In the genomic region with DNA sequence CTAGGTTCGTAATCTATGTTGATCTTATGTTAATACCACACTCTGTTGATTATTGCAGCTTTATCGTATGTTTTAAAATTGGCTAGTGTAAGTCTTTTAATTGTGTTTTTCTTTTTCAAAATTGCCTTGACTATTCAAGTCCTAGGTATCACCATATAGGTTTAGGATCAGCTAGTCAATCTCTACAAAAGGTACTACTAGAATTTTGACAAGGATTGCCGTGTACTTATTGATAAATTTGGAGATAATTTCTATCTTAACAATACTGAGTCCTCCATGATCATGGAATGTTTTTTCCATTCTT, we compare ENCODE assay signal across 8 cellular contexts.
DNase-seq lines count a peak whose midpoint lies in the region; ATAC-seq, FAIRE-seq and TF ChIP-seq lines count a peak whose summit lies in the region.

No MANE protein-coding gene starts in this region.

- dilution Hi-C loops in endothelial cell of umbilical vein (cut with MboI; ENCODE audit: extremely low pct_ligation_motif_present, low sequenced_read_pairs) = no loop called here

- H3K4me1 ChIP-seq in CD4-positive, CD25-positive, alpha-beta regulatory T cell (ENCODE audit: control insufficient read depth, insufficient read depth, low read length, poor library complexity, severe bottlenecking) = peaks cover 9% of the 10 kb centered on the region
- H3K4me1 ChIP-seq in PC-9 (replicated peaks; ENCODE audit: insufficient read depth) (no peaks in the 10 kb centered on the region), endothelial cell of umbilical vein (ENCODE audit: control insufficient read depth, extremely low read depth, insufficient read depth, low read length) (peaks cover 3% of the 10 kb centered on the region), trophoblast cell (ENCODE audit: control insufficient read depth in 1 of 2, insufficient read depth in 2 of 2, low read length in 2 of 2) (no peaks in the 10 kb centered on the region)

- intact Hi-C loops in PC-9 (cut with micrococcal nuclease; ENCODE audit: unreplicated experiment) (no loop called here), endothelial cell of umbilical vein (cut with micrococcal nuclease) (loop anchor here (5.0 kb wide), 1 partner anchor 40 kb away; no protein-coding TSS in a partner anchor), lower leg skin (cut with DNase I; ENCODE audit: low total_unique reads) (no loop called here)

- H4K8ac ChIP-seq in trophoblast cell (ENCODE audit: low read depth, low read length) = no peak overlapping the region

- H4K20me1 ChIP-seq in PC-9 (ENCODE audit: insufficient read depth) = no peaks in the 10 kb centered on the region
- no peaks in the 10 kb centered on the region for H4K20me1 ChIP-seq in endothelial cell of umbilical vein (replicated peaks; ENCODE audit: control insufficient read depth, extremely low read depth, insufficient read depth, low read length)

- TF ChIP-seq POLR2A in endothelial cell of umbilical vein (IDR thresholded peaks at IDR 0.05; ENCODE audit: low read depth, low read length) (no peak), lower leg skin (IDR thresholded peaks at IDR 0.05) (no peak)

- no peaks in the 10 kb centered on the region for H3K9me1 ChIP-seq in endothelial cell of umbilical vein (replicated peaks; ENCODE audit: control insufficient read depth, extremely low read depth, insufficient read depth, low read length)

- H3K27me3 ChIP-seq in CD4-positive, CD25-positive, alpha-beta regulatory T cell (ENCODE audit: control insufficient read depth, insufficient read depth, low read length) = peaks cover 50% of the 10 kb centered on the region
- peaks cover 6% of the 10 kb centered on the region; the same call in 1 of the 2 replicates for H3K27me3 ChIP-seq in PC-9 (ENCODE audit: insufficient read depth, low read depth)
- H3K27me3 ChIP-seq in endothelial cell of umbilical vein (ENCODE audit: control insufficient read depth in 2 of 2, insufficient read depth in 2 of 2, low read length in 2 of 2) = peaks cover 20 to 62% of the 10 kb centered on the region in 2 experiments
- no peaks in the 10 kb centered on the region for H3K27me3 ChIP-seq in trophoblast cell (ENCODE audit: insufficient read depth, low read length)

- H3K4me3 Mint-ChIP-seq in CD4-positive, CD25-positive, alpha-beta regulatory T cell = peak overlapping the region; percentile 83 to 97 (median 90)

- H3K4me2 ChIP-seq in PC-9 = peak overlapping the region; percentile 68; the same call in 1 of the 2 replicates
- peak overlapping the region; percentile 64 for H3K4me2 ChIP-seq in endothelial cell of umbilical vein (ENCODE audit: insufficient read depth, low read length)
- H3K4me2 ChIP-seq in trophoblast cell (ENCODE audit: low read length) = peak overlapping the region; percentile 72

- no peak overlapping the region for H4K91ac ChIP-seq in trophoblast cell (ENCODE audit: low read depth, low read length)

- H3K27ac Mint-ChIP-seq in CD4-positive, CD25-positive, alpha-beta regulatory T cell = peak overlapping the region in 1 of 3 donors; percentile 12

- no peaks in the 10 kb centered on the region for H3K9me2 ChIP-seq in PC-9 (ENCODE audit: insufficient read depth)

- H3K18ac ChIP-seq in trophoblast cell (ENCODE audit: low read length) = no peak overlapping the region

- no peak overlapping the region for H2AK5ac ChIP-seq in trophoblast cell (ENCODE audit: low read length)

- DNase-seq in CD4-positive, CD25-positive, alpha-beta regulatory T cell = no peak
- DNase-seq in PC-9 (no peak), endothelial cell of umbilical vein (ENCODE audit: low read depth, low spot score) (peak; percentile 18), trophoblast cell (no peak), middle frontal gyrus (ENCODE audit: extremely low spot score, low spot score) (no peak), frontal cortex (ENCODE audit: low spot score in 2 of 2) (no peak), lower leg skin (ENCODE audit: low spot score in 2 of 2) (no peak)
- DNase-seq in central memory CD4-positive, alpha-beta T cell = no peak

- H2BK5ac ChIP-seq in trophoblast cell (ENCODE audit: low read depth, low read length, poor library complexity) = no peak overlapping the region

- TF ChIP-seq CTCF in PC-9 (conservative IDR thresholded peaks at IDR 0.05) (no peak), endothelial cell of umbilical vein (IDR thresholded peaks at IDR 0.05; ENCODE audit: extremely low read depth in 1 of 2, insufficient read depth in 1 of 2, low read depth in 1 of 2, low read length in 2 of 2) (no peak), lower leg skin (IDR thresholded peaks at IDR 0.05) (no peak)

- H3K79me1 ChIP-seq in trophoblast cell (ENCODE audit: low read length) = no peaks in the 10 kb centered on the region

- no peak for FAIRE-seq in endothelial cell of umbilical vein (lab: Jason Lieb, UNC)
- FAIRE-seq in frontal cortex (lab: Jason Lieb, UNC) = no peak

- no CpG with 5 or more reads among the region's 3 CpGs for WGBS in trophoblast cell (ENCODE audit: extremely low coverage, insufficient coverage, insufficient read length)
- WGBS in lower leg skin, 2 donors = 48 to 59% methylated on average over 3 of the region's 3 CpGs

- H3K36me3 ChIP-seq in CD4-positive, CD25-positive, alpha-beta regulatory T cell (ENCODE audit: control insufficient read depth, insufficient read depth, low read length) = no peaks in the 10 kb centered on the region
- H3K36me3 ChIP-seq in PC-9 (ENCODE audit: low read depth) (no peaks in the 10 kb centered on the region), endothelial cell of umbilical vein (ENCODE audit: control insufficient read depth in 2 of 2, extremely low read depth in 1 of 2, insufficient read depth in 2 of 2, low read length in 2 of 2) (no peaks in the 10 kb centered on the region), trophoblast cell (ENCODE audit: control insufficient read depth in 1 of 2, insufficient read depth in 2 of 2, low read length in 2 of 2) (no peaks in the 10 kb centered on the region)

- no peak overlapping the region for H2BK120ac ChIP-seq in trophoblast cell (ENCODE audit: insufficient read depth, low read length, poor library complexity)

- CTCF ChIA-PET in PC-9 (lab: Charles Lee) (no interaction called here), endothelial cell of umbilical vein (lab: Charles Lee) (interaction anchor here (1.2 kb wide), 2 partner anchors 44 to 53 kb away, joined by 3 to 5 read pairs; no protein-coding TSS in a partner anchor)

- H3K4me3 ChIP-seq in CD4-positive, CD25-positive, alpha-beta regulatory T cell (ENCODE audit: low read depth, low read length) = peak overlapping the region; percentile 10
- H3K4me3 ChIP-seq in PC-9 (no peak overlapping the region; the same call in 1 of the 2 replicates), endothelial cell of umbilical vein (replicated peaks in 1 of 3; ENCODE audit: insufficient read depth in 1 of 3, low read depth in 1 of 3, low read length in 3 of 3) (peak overlapping the region in 2 of 3 experiments; percentile 26 to 32), trophoblast cell (ENCODE audit: low read depth, low read length) (peak overlapping the region; percentile 62), lower leg skin (ENCODE audit: low read depth, poor library complexity, severe bottlenecking) (no peak overlapping the region)

- H3K14ac ChIP-seq in trophoblast cell (ENCODE audit: low read length) = no peak overlapping the region

- H3K79me2 ChIP-seq in PC-9 (ENCODE audit: low read depth) (no peaks in the 10 kb centered on the region), endothelial cell of umbilical vein (ENCODE audit: control insufficient read depth, insufficient read depth, low read length) (no peaks in the 10 kb centered on the region), trophoblast cell (ENCODE audit: control insufficient read depth, insufficient read depth, low read length, poor library complexity) (no peaks in the 10 kb centered on the region)

- H3F3A ChIP-seq in PC-9 (ENCODE audit: insufficient read depth, low read depth) = no peaks in the 10 kb centered on the region

- peaks cover 90% of the 10 kb centered on the region for H3K27me3 Mint-ChIP-seq in CD4-positive, CD25-positive, alpha-beta regulatory T cell

- peaks cover 0 to 7% (median 0%) of the 10 kb centered on the region in 7 donors for H3K9me3 Mint-ChIP-seq in CD4-positive, CD25-positive, alpha-beta regulatory T cell

- POLR2A ChIA-PET in PC-9 (lab: Charles Lee; ENCODE audit: unreplicated experiment) = no interaction called here
- POLR2A ChIA-PET in endothelial cell of umbilical vein (lab: Charles Lee) = no interaction called here

- H3K9ac ChIP-seq in endothelial cell of umbilical vein (replicated peaks; ENCODE audit: extremely low read depth, insufficient read depth, low read length) (no peak overlapping the region), trophoblast cell (ENCODE audit: low read length) (no peak overlapping the region)

- ATAC-seq in CD4-positive, CD25-positive, alpha-beta regulatory T cell (ENCODE audit: low read depth in 2 of 2) = no peak

- no peak overlapping the region for H3K27ac ChIP-seq in CD4-positive, CD25-positive, alpha-beta regulatory T cell (ENCODE audit: insufficient read depth, low read length, poor library complexity, severe bottlenecking)
- no peak overlapping the region for H3K27ac ChIP-seq in PC-9
- H3K27ac ChIP-seq in endothelial cell of umbilical vein (ENCODE audit: insufficient read depth, low read depth, low read length) = no peak overlapping the region
- H3K27ac ChIP-seq in trophoblast cell (ENCODE audit: low read depth, low read length) = no peak overlapping the region

- no peak overlapping the region for H3K23ac ChIP-seq in trophoblast cell (ENCODE audit: low read length)

- H3K4ac ChIP-seq in trophoblast cell (ENCODE audit: low read depth, low read length) = no peak overlapping the region

- BruUV-seq in PC-9 (replicated peaks; lab: Mats Ljungman, UMichigan) (no TSS peak), endothelial cell of umbilical vein (replicated peaks; lab: Mats Ljungman, UMichigan) (no TSS peak)

- H4K12ac ChIP-seq in trophoblast cell (ENCODE audit: low read depth, low read length) = no peak overlapping the region

- peaks cover 0 to 9% (median 6%) of the 10 kb centered on the region in 4 donors for H3K4me1 Mint-ChIP-seq in CD4-positive, CD25-positive, alpha-beta regulatory T cell

- no peaks in the 10 kb centered on the region for H3K36me3 Mint-ChIP-seq in CD4-positive, CD25-positive, alpha-beta regulatory T cell

- H2BK12ac ChIP-seq in trophoblast cell (ENCODE audit: low read length) = no peak overlapping the region

- H2AFZ ChIP-seq in PC-9 = no peak overlapping the region
- peak overlapping the region; percentile 44 for H2AFZ ChIP-seq in endothelial cell of umbilical vein (ENCODE audit: low read depth, low read length)
- H2AFZ ChIP-seq in trophoblast cell (ENCODE audit: insufficient read depth, low read length, poor library complexity) = peak overlapping the region; percentile 87

- H3K9me3 ChIP-seq in CD4-positive, CD25-positive, alpha-beta regulatory T cell (ENCODE audit: control insufficient read depth in 2 of 2, low read length in 2 of 2) = no peaks in the 10 kb centered on the region
- H3K9me3 ChIP-seq in PC-9 (ENCODE audit: insufficient read depth, low read depth) (no peaks in the 10 kb centered on the region), endothelial cell of umbilical vein (replicated peaks; ENCODE audit: control insufficient read depth, insufficient read depth, low read length) (no peaks in the 10 kb centered on the region), trophoblast cell (ENCODE audit: insufficient read depth, low read depth, low read length) (no peaks in the 10 kb centered on the region)

TF ChIP-seq in endothelial cell of umbilical vein, 7 proteins besides CTCF, POLR2A, EP300 and RAD21 (continues in another document):
- TF ChIP-seq FOS (IDR thresholded peaks at IDR 0.05; ENCODE audit: borderline replicate concordance, insufficient read depth, low read length) = no peak

Comparison
In these comparisons a context has a peak if more than half of its experiments do, and no peak if none do; other contexts are left out.
1. H3K4me3 ChIP-seq: peak in CD4-positive, CD25-positive, alpha-beta regulatory T cell (single experiment), endothelial cell of umbilical vein (2 of 3) and trophoblast cell (single experiment); none in PC-9 (single experiment) and lower leg skin (single experiment).
2. Peak in every context shown above with its lines, with median percentiles within 50 percentile points of each other: H3K4me2 ChIP-seq.